In genomic region chr7:28408974-28409715, GRCh38 we compare ENCODE assay signal across 8 cellular contexts. TPM values are rescaled to one million over a fixed set of nuclear protein-coding genes. Genes with fewer than 3 reads are reported as not detected.
A peak's percentile ranks its signal among the peaks of the same experiment; 100 is the strongest.
DNase-seq lines count a peak whose midpoint lies in the region; ATAC-seq, FAIRE-seq and TF ChIP-seq lines count a peak whose summit lies in the region.

No MANE protein-coding gene starts in this region.

- TF ChIP-seq CTCF in DND-41 (IDR thresholded peaks at IDR 0.05; ENCODE audit: borderline replicate concordance, extremely low read depth, low read length, poor library complexity, severe bottlenecking) (no peak), fibroblast of the aortic adventitia (IDR thresholded peaks at IDR 0.05; ENCODE audit: insufficient read depth, low read length) (no peak)

- peaks cover 5% of the 10 kb centered on the region for H3K4me1 ChIP-seq in DND-41 (ENCODE audit: insufficient read depth, low read length)

- ATAC-seq in DND-41 (ENCODE audit: insufficient read depth, low read depth) (peak; percentile 62), HG03175 (IDR thresholded peaks at IDR 0.05; ENCODE audit: unreplicated experiment) (no peak)
- peak; percentile 61 to 71 for ATAC-seq in naive thymus-derived CD8-positive, alpha-beta T cell
- peak; percentile 68 to 71 for ATAC-seq in stimulated activated naive B cell treated with anti-CD40 and anti-IgM and Interleukin-4, amounts not matched to agents 10 μg/mL and 1 μg/mL and 100 μg/mL, for 72 hours (replicated peaks)

- DNase-seq in DND-41 (peak; percentile 53), HTR-8/SVneo (ENCODE audit: insufficient read length, low spot score) (peak; percentile 89), OCI-M1 (lab: John Stamatoyannopoulos, UW) (peak; percentile 1), fibroblast of the aortic adventitia (ENCODE audit: low read depth) (peak; percentile 95)
- DNase-seq in activated T-helper 9 cell treated with anti-CD3 and anti-CD28 coated beads, Interleukin-2, amount 50 U/mL, for 16 hours (ENCODE audit: low read depth) = peak; percentile 22
- peak; percentile 19 to 82 (median 42) for DNase-seq in naive thymus-derived CD8-positive, alpha-beta T cell
- peak; percentile 64 for DNase-seq in stimulated activated naive B cell treated with anti-CD40 and anti-IgM and Interleukin-4, amounts not matched to agents 10 μg/mL and 1 μg/mL and 100 μg/mL, for 72 hours

- no peak overlapping the region for H3K9ac ChIP-seq in DND-41 (ENCODE audit: low read depth, low read length)

- POLR2A ChIA-PET in naive thymus-derived CD8-positive, alpha-beta T cell (lab: Charles Lee) = no interaction called here

- H3K4me3 ChIP-seq in DND-41 (ENCODE audit: low read depth in 1 of 2, low read length in 2 of 2) = no peak overlapping the region; a peak in 1 of 4 replicates
- peak overlapping the region; percentile 65 for H3K4me3 ChIP-seq in fibroblast of the aortic adventitia (ENCODE audit: low read depth, low read length)

- peak overlapping the region; percentile 81 to 96 (median 90) for H3K4me3 Mint-ChIP-seq in naive thymus-derived CD8-positive, alpha-beta T cell
- H3K4me3 Mint-ChIP-seq in stimulated activated naive B cell treated with anti-CD40 and anti-IgM and Interleukin-4, amounts not matched to agents 10 μg/mL and 1 μg/mL and 100 μg/mL, for 72 hours = peak overlapping the region; percentile 92 to 95

- no peak overlapping the region for H2AFZ ChIP-seq in DND-41 (ENCODE audit: low read depth, low read length)

- H3K9me3 ChIP-seq in DND-41 (ENCODE audit: insufficient read depth, low read length, severe bottlenecking) = no peaks in the 10 kb centered on the region

- H3K27me3 ChIP-seq in DND-41 (ENCODE audit: insufficient read depth, low read length, poor library complexity) = peaks cover 50% of the 10 kb centered on the region

- peak; percentile 28 for FAIRE-seq in HTR-8/SVneo (lab: Jason Lieb, UNC)

- peaks cover 14 to 42% (median 28%) of the 10 kb centered on the region in 4 donors for H3K4me1 Mint-ChIP-seq in naive thymus-derived CD8-positive, alpha-beta T cell
- peaks cover 22 to 53% of the 10 kb centered on the region in 2 donors for H3K4me1 Mint-ChIP-seq in stimulated activated naive B cell treated with anti-CD40 and anti-IgM and Interleukin-4, amounts not matched to agents 10 μg/mL and 1 μg/mL and 100 μg/mL, for 72 hours

- H3K27ac ChIP-seq in DND-41 (ENCODE audit: low read length) = no peak overlapping the region

- H3K4me2 ChIP-seq in DND-41 (ENCODE audit: insufficient read depth, low read length) = peak overlapping the region; percentile 44; the same call in 1 of the 2 replicates

- peaks cover 0 to 5% (median 0%) of the 10 kb centered on the region in 3 donors for H3K36me3 Mint-ChIP-seq in naive thymus-derived CD8-positive, alpha-beta T cell
- peaks cover 2 to 3% of the 10 kb centered on the region in 2 donors for H3K36me3 Mint-ChIP-seq in stimulated activated naive B cell treated with anti-CD40 and anti-IgM and Interleukin-4, amounts not matched to agents 10 μg/mL and 1 μg/mL and 100 μg/mL, for 72 hours

- no peaks in the 10 kb centered on the region for H3K36me3 ChIP-seq in DND-41 (ENCODE audit: insufficient read depth, low read length)

- peak overlapping the region in 7 of 10 donors; percentile 16 to 74 (median 56) for H3K27ac Mint-ChIP-seq in naive thymus-derived CD8-positive, alpha-beta T cell
- H3K27ac Mint-ChIP-seq in stimulated activated naive B cell treated with anti-CD40 and anti-IgM and Interleukin-4, amounts not matched to agents 10 μg/mL and 1 μg/mL and 100 μg/mL, for 72 hours = peak overlapping the region; percentile 92

- 0 out of 2 replicates have a peak, but pooled peaks cover 4% of the 10 kb centered on the region for H4K20me1 ChIP-seq in DND-41 (ENCODE audit: insufficient read depth, low read length)

- no peaks in the 10 kb centered on the region for H3K79me2 ChIP-seq in DND-41 (ENCODE audit: insufficient read depth, low read length)

- peaks cover 0 to 1% (median 0%) of the 10 kb centered on the region in 9 donors for H3K9me3 Mint-ChIP-seq in naive thymus-derived CD8-positive, alpha-beta T cell
- peaks cover 0 to 4% of the 10 kb centered on the region in 2 donors for H3K9me3 Mint-ChIP-seq in stimulated activated naive B cell treated with anti-CD40 and anti-IgM and Interleukin-4, amounts not matched to agents 10 μg/mL and 1 μg/mL and 100 μg/mL, for 72 hours

- H3K27me3 Mint-ChIP-seq in naive thymus-derived CD8-positive, alpha-beta T cell = peaks cover 34 to 86% (median 58%) of the 10 kb centered on the region in 5 donors
- peaks cover 43 to 75% of the 10 kb centered on the region in 2 donors for H3K27me3 Mint-ChIP-seq in stimulated activated naive B cell treated with anti-CD40 and anti-IgM and Interleukin-4, amounts not matched to agents 10 μg/mL and 1 μg/mL and 100 μg/mL, for 72 hours

RNA-seq across cellular contexts. Expression of gene CREB5, which starts 3.2 kb away (rescaled TPM):
- 0.25 and 5.2 TPM in 2 replicates for total RNA-seq in fibroblast of the aortic adventitia (ENCODE audit: low replicate concordance)
- under 1 TPM; 0.19 to 0.23 TPM for total RNA-seq in naive thymus-derived CD8-positive, alpha-beta T cell
- polyA plus RNA-seq in naive thymus-derived CD8-positive, alpha-beta T cell = not detected

Comparison
In these comparisons a context has a peak if more than half of its experiments do, and no peak if none do; other contexts are left out.
1. DNase-seq: peak in every context shown above with its lines; median percentile 95 in fibroblast of the aortic adventitia; 89 in HTR-8/SVneo; 64 in stimulated activated naive B cell treated with anti-CD40 and anti-IgM and Interleukin-4, amounts not matched to agents 10 μg/mL and 1 μg/mL and 100 μg/mL, for 72 hours; 53 in DND-41; 42 in naive thymus-derived CD8-positive, alpha-beta T cell; 22 in activated T-helper 9 cell treated with anti-CD3 and anti-CD28 coated beads, Interleukin-2, amount 50 U/mL, for 16 hours; 1 in OCI-M1.